Comparison of ENCODE assay signal across 11 cellular contexts in genomic region chr14:54709444-54709843, GRCh38.
DNase-seq lines count a peak whose midpoint lies in the region; ATAC-seq lines count a peak whose summit lies in the region.
"Had no signal": no experiment of that assay in that cellular context is flagged by ENCODE, and none has a peak within 500 bp of the region (broad histone marks: within the 10 kb centered on the region; RNA-seq: fewer than 3 reads in every experiment).

No MANE protein-coding gene starts in this region.

- POLR2A ChIA-PET in activated naive CD8-positive, alpha-beta T cell treated with anti-CD3 and anti-CD28 coated beads, Interleukin-2, amount 10 ng/mL, durations not matched to agents 7 days and 5 days (lab: Charles Lee), result no interaction called here

- H3K4me3 Mint-ChIP-seq in activated naive CD8-positive, alpha-beta T cell treated with anti-CD3 and anti-CD28 coated beads, Interleukin-2, amount 10 ng/mL, durations not matched to agents 7 days and 5 days, result no peak overlapping the region
- no peak overlapping the region for H3K4me3 Mint-ChIP-seq in activated naive CD8-positive, alpha-beta T cell treated with anti-CD3 and anti-CD28 coated beads for 36 hours

- peaks cover 4% of the 10 kb centered on the region for H3K27me3 Mint-ChIP-seq in activated naive CD8-positive, alpha-beta T cell treated with anti-CD3 and anti-CD28 coated beads, Interleukin-2, amount 10 ng/mL, durations not matched to agents 7 days and 5 days
- no peaks in the 10 kb centered on the region for H3K27me3 Mint-ChIP-seq in activated naive CD8-positive, alpha-beta T cell treated with anti-CD3 and anti-CD28 coated beads for 36 hours

- H3K27ac Mint-ChIP-seq in activated naive CD8-positive, alpha-beta T cell treated with anti-CD3 and anti-CD28 coated beads, Interleukin-2, amount 10 ng/mL, durations not matched to agents 7 days and 5 days, result no peak overlapping the region
- no peak overlapping the region for H3K27ac Mint-ChIP-seq in activated naive CD8-positive, alpha-beta T cell treated with anti-CD3 and anti-CD28 coated beads for 36 hours

- peak; percentile 79 for ATAC-seq in activated naive CD8-positive, alpha-beta T cell treated with anti-CD3 and anti-CD28 coated beads, Interleukin-2, amount 10 ng/mL, durations not matched to agents 7 days and 5 days (ENCODE audit: low read depth)
- ATAC-seq in HG02610 (IDR thresholded peaks at IDR 0.05; ENCODE audit: unreplicated experiment), result peak; percentile 95
- ATAC-seq in HG03571 (IDR thresholded peaks at IDR 0.05; ENCODE audit: unreplicated experiment), result peak; percentile 87
- ATAC-seq in HG03045 (IDR thresholded peaks at IDR 0.05; ENCODE audit: unreplicated experiment), result no peak
- ATAC-seq: K562 had no signal

- peaks cover 26% of the 10 kb centered on the region for H3K4me1 Mint-ChIP-seq in activated naive CD8-positive, alpha-beta T cell treated with anti-CD3 and anti-CD28 coated beads, Interleukin-2, amount 10 ng/mL, durations not matched to agents 7 days and 5 days
- H3K4me1 Mint-ChIP-seq in activated naive CD8-positive, alpha-beta T cell treated with anti-CD3 and anti-CD28 coated beads for 36 hours, result peaks cover 18% of the 10 kb centered on the region

- peaks cover 6% of the 10 kb centered on the region for H3K9me3 Mint-ChIP-seq in activated naive CD8-positive, alpha-beta T cell treated with anti-CD3 and anti-CD28 coated beads, Interleukin-2, amount 10 ng/mL, durations not matched to agents 7 days and 5 days
- peaks cover 5% of the 10 kb centered on the region for H3K9me3 Mint-ChIP-seq in activated naive CD8-positive, alpha-beta T cell treated with anti-CD3 and anti-CD28 coated beads for 36 hours

- no peak for DNase-seq in activated naive CD8-positive, alpha-beta T cell treated with anti-CD3 and anti-CD28 coated beads, Interleukin-2, amount 10 ng/mL, durations not matched to agents 7 days and 5 days
- no peak for DNase-seq in activated naive CD8-positive, alpha-beta T cell treated with anti-CD3 and anti-CD28 coated beads for 36 hours
- DNase-seq in COLO668 (lab: John Stamatoyannopoulos, UW; ENCODE audit: unreplicated experiment), result no peak
- no peak for DNase-seq in DMS 273 treated with DMSO at 0.1 percent for 48 hours (lab: John Stamatoyannopoulos, UW)
- DNase-seq in AG08396 (ENCODE audit: low spot score), result no peak
- DNase-seq: kidney glomerular epithelial cell, NCI-H82 had no signal

- H3K36me3 Mint-ChIP-seq in activated naive CD8-positive, alpha-beta T cell treated with anti-CD3 and anti-CD28 coated beads, Interleukin-2, amount 10 ng/mL, durations not matched to agents 7 days and 5 days, result peaks cover 13% of the 10 kb centered on the region
- H3K36me3 Mint-ChIP-seq in activated naive CD8-positive, alpha-beta T cell treated with anti-CD3 and anti-CD28 coated beads for 36 hours, result peaks cover 10% of the 10 kb centered on the region
